ENCODE assay signal across 25 cellular contexts in genomic region chr12:101685121-101685520, GRCh38. TPM values are rescaled to one million over a fixed set of nuclear protein-coding genes. Genes with fewer than 3 reads are reported as not detected.
DNase-seq lines count a peak whose midpoint lies in the region; ATAC-seq and TF ChIP-seq lines count a peak whose summit lies in the region.
"Had no signal": no experiment of that assay in that cellular context is flagged by ENCODE, and none has a peak within 500 bp of the region (broad histone marks: within the 10 kb centered on the region; RNA-seq: fewer than 3 reads in every experiment).

No MANE protein-coding gene starts in this region.

- H3K4me3 ChIP-seq in GM23338 (no peak overlapping the region), parathyroid adenoma (ENCODE audit: low read depth, low read length) (no peak overlapping the region), right lobe of liver (no peak overlapping the region), body of pancreas (no peak overlapping the region)
- H3K4me3 ChIP-seq: BLaER1 treated with 17β-estradiol and CSF1 and Interleukin-3, amounts not matched to agents 10 nM and 100 nM had no signal

- H3K9me2 ChIP-seq in GM23338 (ENCODE audit: insufficient read depth), result no peaks in the 10 kb centered on the region

- H3K9me3 Mint-ChIP-seq in GM23338 (no peaks in the 10 kb centered on the region), brain (no peaks in the 10 kb centered on the region)
- H3K9me3 Mint-ChIP-seq: CD4-positive, alpha-beta memory T cell had no signal

- H3K27me3 Mint-ChIP-seq in GM23338 (ENCODE audit: insufficient read depth, low read depth, poor library complexity), result no peaks in the 10 kb centered on the region
- H3K27me3 Mint-ChIP-seq in brain, result peaks cover 10% of the 10 kb centered on the region

- 79% methylated on average over 1 of the region's 1 CpG for WGBS in right lobe of liver (ENCODE audit: insufficient coverage, low coverage, low lambda C conversion rate, missing lambda C conversion rate)
- WGBS in body of pancreas, 2 donors, result 69 to 83% methylated on average over 1 of the region's 1 CpG

- no peaks in the 10 kb centered on the region for H4K20me1 ChIP-seq in GM23338 (replicated peaks; ENCODE audit: insufficient read depth)
- H4K20me1 ChIP-seq: BLaER1 treated with 17β-estradiol and CSF1 and Interleukin-3, amounts not matched to agents 10 nM and 100 nM had no signal

- TF ChIP-seq POLR2A in right lobe of liver (IDR thresholded peaks at IDR 0.05) (no peak), body of pancreas (IDR thresholded peaks at IDR 0.05) (no peak)

- H3K4me2 ChIP-seq in GM23338 (no peak overlapping the region), parathyroid adenoma (ENCODE audit: low read length) (no peak overlapping the region)
- H3K4me2 ChIP-seq: BLaER1 treated with 17β-estradiol and CSF1 and Interleukin-3, amounts not matched to agents 10 nM and 100 nM had no signal

- H3K36me3 Mint-ChIP-seq in GM23338 (ENCODE audit: low read depth) (no peaks in the 10 kb centered on the region), brain (no peaks in the 10 kb centered on the region)
- H3K36me3 Mint-ChIP-seq: CD4-positive, alpha-beta memory T cell had no signal

- no peaks in the 10 kb centered on the region for H3F3A ChIP-seq in GM23338 (replicated peaks; ENCODE audit: low read depth)

- H3K79me2 ChIP-seq in GM23338 (replicated peaks; ENCODE audit: insufficient read depth) (no peaks in the 10 kb centered on the region), parathyroid adenoma (no peaks in the 10 kb centered on the region)

- H3K36me3 ChIP-seq in GM23338 (ENCODE audit: insufficient read depth) (no peaks in the 10 kb centered on the region), parathyroid adenoma (ENCODE audit: control insufficient read depth, insufficient read depth, low read length) (no peaks in the 10 kb centered on the region), right lobe of liver (no peaks in the 10 kb centered on the region), body of pancreas (replicated peaks in 1 of 2; ENCODE audit: insufficient read depth in 1 of 2, low read depth in 2 of 2) (no peaks in the 10 kb centered on the region)
- H3K36me3 ChIP-seq: BLaER1 treated with 17β-estradiol and CSF1 and Interleukin-3, amounts not matched to agents 10 nM and 100 nM had no signal

- no peaks in the 10 kb centered on the region for H3K9me3 ChIP-seq in parathyroid adenoma (ENCODE audit: control insufficient read depth, low read length)
- no peaks in the 10 kb centered on the region for H3K9me3 ChIP-seq in right lobe of liver
- no peaks in the 10 kb centered on the region for H3K9me3 ChIP-seq in body of pancreas
- H3K9me3 ChIP-seq: BLaER1 treated with 17β-estradiol and CSF1 and Interleukin-3, amounts not matched to agents 10 nM and 100 nM had no signal

- H3K9ac ChIP-seq in parathyroid adenoma, result no peak overlapping the region
- H3K9ac ChIP-seq: BLaER1 treated with 17β-estradiol and CSF1 and Interleukin-3, amounts not matched to agents 10 nM and 100 nM had no signal

- DNase-seq in GM23338 (ENCODE audit: low spot score), result no peak
- no peak for DNase-seq in right lobe of liver
- DNase-seq in body of pancreas, result no peak
- no peak for DNase-seq in NCI-H510A (lab: John Stamatoyannopoulos, UW)
- DNase-seq: 8988T; ACHN; CD4-positive, alpha-beta memory T cell; COR-L47; DMS53; GF-D8; H7; KG1; MM.1S; NCI-H1694; NCI-H2029 treated with DMSO at 0.1 percent for 48 hours; NCI-H2227 treated with DMSO at 0.1 percent for 48 hours; NCI-H69; Right ventricle myocardium superior; RPMI8226 had no signal

- H3K27me3 ChIP-seq in GM23338 (ENCODE audit: insufficient read depth) (no peaks in the 10 kb centered on the region), parathyroid adenoma (ENCODE audit: control insufficient read depth, insufficient read depth, low read length) (no peaks in the 10 kb centered on the region), right lobe of liver (no peaks in the 10 kb centered on the region), body of pancreas (no peaks in the 10 kb centered on the region)
- H3K27me3 ChIP-seq: BLaER1 treated with 17β-estradiol and CSF1 and Interleukin-3, amounts not matched to agents 10 nM and 100 nM had no signal

- ATAC-seq in GM23338 (no peak), right lobe of liver (no peak), body of pancreas (no peak), HG02884 (IDR thresholded peaks at IDR 0.05; ENCODE audit: unreplicated experiment) (no peak)

- peaks cover 9% of the 10 kb centered on the region; the same call in 2 of the 3 replicates for H3K4me1 Mint-ChIP-seq in GM23338
- peaks cover 19% of the 10 kb centered on the region for H3K4me1 Mint-ChIP-seq in brain
- H3K4me1 Mint-ChIP-seq: CD4-positive, alpha-beta memory T cell had no signal

- H2AFZ ChIP-seq in GM23338, result peak overlapping the region; percentile 45; the same call in 1 of the 2 replicates
- peak overlapping the region; percentile 26 for H2AFZ ChIP-seq in parathyroid adenoma

- H3K4me3 Mint-ChIP-seq in GM23338 (no peak overlapping the region), brain (peak overlapping the region in 2 of 5 experiments; percentile 19 to 68)
- H3K4me3 Mint-ChIP-seq: CD4-positive, alpha-beta memory T cell had no signal

- intact Hi-C loops in right lobe of liver (cut with DNase I), result no loop called here
- intact Hi-C loops in body of pancreas (cut with DNase I), result no loop called here

- TF ChIP-seq CTCF in 22Rv1 (IDR thresholded peaks at IDR 0.05), result no peak
- no peak for TF ChIP-seq CTCF in GM23338 (conservative IDR thresholded peaks at IDR 0.05; ENCODE audit: low read depth in 2 of 2)
- TF ChIP-seq CTCF in brain (conservative IDR thresholded peaks at IDR 0.05), result no peak
- TF ChIP-seq CTCF in parathyroid adenoma (IDR thresholded peaks at IDR 0.05), result no peak
- no peak for TF ChIP-seq CTCF in right lobe of liver (IDR thresholded peaks at IDR 0.05)
- no peak for TF ChIP-seq CTCF in body of pancreas (IDR thresholded peaks at IDR 0.05)

- H3K4me1 ChIP-seq in GM23338 (ENCODE audit: insufficient read depth), result peaks cover 20% of the 10 kb centered on the region
- H3K4me1 ChIP-seq in parathyroid adenoma, result peaks cover 4% of the 10 kb centered on the region
- H3K4me1 ChIP-seq in right lobe of liver, result no peaks in the 10 kb centered on the region
- no peaks in the 10 kb centered on the region for H3K4me1 ChIP-seq in body of pancreas
- H3K4me1 ChIP-seq: BLaER1 treated with 17β-estradiol and CSF1 and Interleukin-3, amounts not matched to agents 10 nM and 100 nM had no signal

- H3K27ac ChIP-seq in 22Rv1 (0 out of 2 replicates have a peak overlapping the region, but pooled peaks have one; percentile 11), GM23338 (ENCODE audit: low read depth) (no peak overlapping the region), parathyroid adenoma (no peak overlapping the region), right lobe of liver (no peak overlapping the region), body of pancreas (no peak overlapping the region)
- H3K27ac ChIP-seq: BLaER1 treated with 17β-estradiol and CSF1 and Interleukin-3, amounts not matched to agents 10 nM and 100 nM had no signal

- H3K27ac Mint-ChIP-seq in GM23338, result peak overlapping the region; percentile 66; the same call in 1 of the 2 replicates
- peak overlapping the region in 3 of 5 experiments; percentile 31 to 92 (median 90) for H3K27ac Mint-ChIP-seq in brain
- H3K27ac Mint-ChIP-seq: CD4-positive, alpha-beta memory T cell had no signal

TF ChIP-seq in GM23338, 12 proteins besides CTCF, POLR2A, EP300 and RAD21 (continues in another document):
- no peak for TF ChIP-seq POLR2AphosphoS5 (IDR thresholded peaks at IDR 0.05; ENCODE audit: low read depth)
- TF ChIP-seq, protein P1, sequence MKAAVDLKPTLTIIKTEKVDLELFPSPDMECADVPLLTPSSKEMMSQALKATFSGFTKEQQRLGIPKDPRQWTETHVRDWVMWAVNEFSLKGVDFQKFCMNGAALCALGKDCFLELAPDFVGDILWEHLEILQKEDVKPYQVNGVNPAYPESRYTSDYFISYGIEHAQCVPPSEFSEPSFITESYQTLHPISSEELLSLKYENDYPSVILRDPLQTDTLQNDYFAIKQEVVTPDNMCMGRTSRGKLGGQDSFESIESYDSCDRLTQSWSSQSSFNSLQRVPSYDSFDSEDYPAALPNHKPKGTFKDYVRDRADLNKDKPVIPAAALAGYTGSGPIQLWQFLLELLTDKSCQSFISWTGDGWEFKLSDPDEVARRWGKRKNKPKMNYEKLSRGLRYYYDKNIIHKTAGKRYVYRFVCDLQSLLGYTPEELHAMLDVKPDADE (IDR thresholded peaks at IDR 0.05), result no peak
- no peak for TF ChIP-seq EZH2 (IDR thresholded peaks at IDR 0.05; ENCODE audit: low read depth, unreplicated experiment)

RNA-seq across cellular contexts. Expression of gene CHPT1, which starts 12.3 kb away (rescaled TPM):
- total RNA-seq in GM23338 (2014; rRNA removed; shearing (Covaris generic)), result 23.0 and 42.6 TPM in 2 replicates
- polyA plus RNA-seq in GM23338 (2016; fragmentation: Nextera tagmentation; extraction: Ambion mirVana) (22.2 and 24.1 TPM in 2 replicates), brain (ENCODE audit: insufficient read depth, low read depth, low replicate concordance) (18.4 TPM)
- total RNA-seq in right lobe of liver (100 to 1,000 TPM in 1 of 6 experiments, 10 to 100 TPM in 5; 52.3 to 110 (median 75.8) TPM), body of pancreas (10 to 100 TPM; 62.0 to 74.2 TPM)

RNA-seq across cellular contexts. Expression of gene SYCP3, which starts 54.1 kb away (rescaled TPM):
- 0.07 TPM in 1 of 2 replicates, not detected in the other for total RNA-seq in GM23338 (2014; rRNA removed; shearing (Covaris generic))
- polyA plus RNA-seq in GM23338 (2016; fragmentation: Nextera tagmentation; extraction: Ambion mirVana) (1.5 TPM in 2 replicates), brain (ENCODE audit: insufficient read depth, low read depth, low replicate concordance) (not detected)
- total RNA-seq in right lobe of liver (not detected), body of pancreas (under 1 TPM in 1 of 2 donors, not detected in 1; 0.26 TPM)
- total RNA-seq: H7, NCI-H460, Right ventricle myocardium superior had no signal
